Comparison of ENCODE assay signal across 21 cellular contexts in genomic region chr10:44830022-44830421, GRCh38.
A peak's percentile ranks its signal among the peaks of the same experiment; 100 is the strongest.
DNase-seq lines count a peak whose midpoint lies in the region; ATAC-seq and TF ChIP-seq lines count a peak whose summit lies in the region.
"Had no signal": no experiment of that assay in that cellular context is flagged by ENCODE, and none has a peak within 500 bp of the region (broad histone marks: within the 10 kb centered on the region; RNA-seq: fewer than 3 reads in every experiment).

No MANE protein-coding gene starts in this region.

- no peak for TF ChIP-seq CTCF in epithelial cell of esophagus (IDR thresholded peaks at IDR 0.05; ENCODE audit: insufficient read depth, low read depth, low read length, missing control alignments)
- no peak for TF ChIP-seq CTCF in mesothelial cell of epicardium (IDR thresholded peaks at IDR 0.05; ENCODE audit: unreplicated experiment)

- no peak for ATAC-seq in esophagus mucosa
- ATAC-seq: activated CD4-positive, CD25-positive, alpha-beta regulatory T cell treated with anti-CD3 and anti-CD28 coated beads, Interleukin-2, amount 50 U/mL, for 24 hours; T-helper 17 cell had no signal

- no peaks in the 10 kb centered on the region for H3K36me3 Mint-ChIP-seq in mesothelial cell of epicardium

- H3K4me1 Mint-ChIP-seq in mesothelial cell of epicardium = no peaks in the 10 kb centered on the region
- H3K4me1 Mint-ChIP-seq: endodermal cell had no signal

- peak; percentile 70 for DNase-seq in GM03348 (ENCODE audit: low spot score)
- peak; percentile 24 for DNase-seq in MV-4-11 (lab: John Stamatoyannopoulos, UW)
- DNase-seq in epithelial cell of esophagus (ENCODE audit: low read depth) = peak; percentile 44
- peak; percentile 56 for DNase-seq in renal cortical epithelial cell (ENCODE audit: low read depth)
- DNase-seq in mesothelial cell of epicardium (ENCODE audit: low spot score in 2 of 2, unreplicated experiment in 2 of 2) = no peak
- no peak for DNase-seq in globus pallidus (ENCODE audit: low spot score)
- DNase-seq in activated CD4-positive, alpha-beta T cell treated with anti-CD3 and anti-CD28 coated beads for 48 hours = no peak
- DNase-seq: activated CD8-positive, alpha-beta memory T cell treated with anti-CD3 and anti-CD28 coated beads, Interleukin-2, amount 50 U/mL, for 4 hours; activated naive CD4-positive, alpha-beta T cell treated with Interleukin-2 at 50 U/mL for 16 hours; endodermal cell; hypothalamus; left ventricle myocardium inferior; MG63; NCI-H2029; NCI-H524; RPMI8226; substantia nigra; T-helper 17 cell had no signal

- no peak overlapping the region for H3K27ac Mint-ChIP-seq in mesothelial cell of epicardium
- H3K27ac Mint-ChIP-seq: endodermal cell, T-helper 17 cell had no signal

- H3K27me3 Mint-ChIP-seq in mesothelial cell of epicardium (ENCODE audit: low read depth) = peaks cover 5% of the 10 kb centered on the region

- no peaks in the 10 kb centered on the region for H3K9me3 Mint-ChIP-seq in mesothelial cell of epicardium
- H3K9me3 Mint-ChIP-seq: endodermal cell had no signal

- no peak overlapping the region for H3K4me3 ChIP-seq in epithelial cell of esophagus (ENCODE audit: low read length)
- H3K4me3 ChIP-seq: cardiac muscle cell, left ventricle myocardium inferior, MG63 had no signal

- H3K4me3 Mint-ChIP-seq in mesothelial cell of epicardium = no peak overlapping the region
- H3K4me3 Mint-ChIP-seq: endodermal cell, T-helper 17 cell had no signal

Comparison
In these comparisons a context has a peak if more than half of its experiments do, and no peak if none do; other contexts are left out.
1. DNase-seq: peak in GM03348 (single experiment), MV-4-11 (single experiment), epithelial cell of esophagus (single experiment) and renal cortical epithelial cell (single experiment); none in mesothelial cell of epicardium (0 of 2), globus pallidus (single experiment) and activated CD4-positive, alpha-beta T cell treated with anti-CD3 and anti-CD28 coated beads for 48 hours (single experiment).